In the genomic region with DNA sequence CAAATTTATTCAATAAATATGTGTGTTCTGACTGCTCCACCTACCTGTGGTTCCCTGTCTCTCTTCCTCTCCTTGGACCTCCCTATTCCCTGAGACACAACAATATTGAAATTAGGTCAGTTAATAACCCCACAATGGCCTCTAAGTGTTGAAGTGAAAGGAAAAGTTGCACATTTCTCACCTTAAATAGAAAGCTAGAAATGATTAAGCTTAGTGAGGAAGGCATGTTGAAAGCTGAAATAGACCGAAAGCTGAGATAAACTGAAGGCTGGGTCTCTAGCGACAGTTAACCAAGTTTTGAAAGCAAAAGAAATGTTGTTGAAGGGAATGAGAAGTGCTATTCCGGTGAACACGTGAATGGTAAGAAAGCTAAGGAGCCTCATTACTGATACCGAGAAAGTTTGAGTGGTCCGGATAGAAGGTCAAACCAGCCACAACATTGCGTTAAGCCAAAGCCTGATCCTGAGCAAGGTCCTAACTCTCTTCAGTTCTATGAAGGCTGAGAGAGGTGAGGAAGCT, we compare ENCODE assay signal across 10 cellular contexts. TPM values are rescaled to one million over a fixed set of nuclear protein-coding genes. Genes with fewer than 3 reads are reported as not detected.
DNase-seq lines count a peak whose midpoint lies in the region; ATAC-seq, FAIRE-seq and TF ChIP-seq lines count a peak whose summit lies in the region.
"Had no signal": no experiment of that assay in that cellular context is flagged by ENCODE, and none has a peak within 500 bp of the region (broad histone marks: within the 10 kb centered on the region; RNA-seq: fewer than 3 reads in every experiment).

No MANE protein-coding gene starts in this region.

- H3K27me3 ChIP-seq in heart right ventricle (no peaks in the 10 kb centered on the region), ovary (no peaks in the 10 kb centered on the region)

- H3K27ac ChIP-seq in heart right ventricle (peak overlapping the region in 1 of 10 donors; percentile 53), ovary (no peak overlapping the region)

- H3K9me3 Mint-ChIP-seq in activated B cell treated with CpG ODN at 0.5 μM for 24 hours, result no peaks in the 10 kb centered on the region

- no peak for TF ChIP-seq CTCF in activated B cell treated with CpG ODN at 0.5 μM for 24 hours (IDR thresholded peaks at IDR 0.05)
- TF ChIP-seq CTCF in heart right ventricle (IDR thresholded peaks at IDR 0.05), result no peak
- TF ChIP-seq CTCF in ovary (IDR thresholded peaks at IDR 0.05), result no peak

- peak overlapping the region; percentile 56 for H3K4me3 Mint-ChIP-seq in activated B cell treated with CpG ODN at 0.5 μM for 24 hours

- H3K36me3 ChIP-seq in heart right ventricle (no peaks in the 10 kb centered on the region), ovary (no peaks in the 10 kb centered on the region)

- H3K9me3 ChIP-seq in heart right ventricle (peaks cover 0 to 3% (median 0%) of the 10 kb centered on the region in 11 donors), ovary (no peaks in the 10 kb centered on the region)

- H3K4me3 ChIP-seq in heart right ventricle, result no peak overlapping the region
- H3K4me3 ChIP-seq in ovary, result no peak overlapping the region

- peaks cover 2% of the 10 kb centered on the region for H3K36me3 Mint-ChIP-seq in activated B cell treated with CpG ODN at 0.5 μM for 24 hours (ENCODE audit: low read depth)

- H3K27me3 Mint-ChIP-seq in activated B cell treated with CpG ODN at 0.5 μM for 24 hours, result no peaks in the 10 kb centered on the region

- 45 to 61% methylated on average over 7 of the region's 7 CpGs for WGBS in heart right ventricle, 2 donors
- 45 to 64% (median 50%) methylated on average over 7 of the region's 7 CpGs for WGBS in ovary, 3 donors

- H3K4me1 ChIP-seq in heart right ventricle (peaks cover 0 to 26% (median 5%) of the 10 kb centered on the region in 9 donors), ovary (ENCODE audit: insufficient read depth) (peaks cover 10% of the 10 kb centered on the region)

- no peak for TF ChIP-seq POLR2A in GM12891 (IDR thresholded peaks at IDR 0.05; ENCODE audit: low read depth, low read length)
- no peak for TF ChIP-seq POLR2A in ovary (IDR thresholded peaks at IDR 0.05)

- peak overlapping the region; percentile 69 for H3K27ac Mint-ChIP-seq in activated B cell treated with CpG ODN at 0.5 μM for 24 hours

- H3K4me1 Mint-ChIP-seq in activated B cell treated with CpG ODN at 0.5 μM for 24 hours, result peaks cover 54% of the 10 kb centered on the region

- DNase-seq in GM12891 (ENCODE audit: insufficient read length, low spot score), result no peak
- no peak for DNase-seq in activated B cell treated with CpG ODN at 0.5 μM for 24 hours
- DNase-seq in heart right ventricle, result no peak
- no peak for DNase-seq in ovary
- DNase-seq in central memory CD4-positive, alpha-beta T cell, result no peak
- no peak for DNase-seq in head of caudate nucleus
- DNase-seq: NCI-H2227 treated with DMSO at 0.1 percent for 48 hours; stimulated activated CD4-positive, alpha-beta T cell treated with anti-CD3 and anti-CD28 coated beads, Interleukin-1b, Interleukin-23, amount 100 ng/mL, for 48 hours had no signal

- intact Hi-C loops in activated B cell treated with CpG ODN at 0.5 μM for 24 hours (cut with micrococcal nuclease), result loop anchor here (1.0 to 2.0 kb wide), 4 partner anchors 9 to 34 kb away; a partner anchor contains a TSS
- intact Hi-C loops in heart right ventricle (cut with DNase I), result no loop called here
- intact Hi-C loops in ovary (cut with DNase I), result no loop called here
- intact Hi-C loops in head of caudate nucleus (cut with DNase I), result no loop called here

- FAIRE-seq in GM12891 (lab: Jason Lieb, UNC), result peak; percentile 85

- CTCF ChIA-PET in activated B cell treated with CpG ODN at 0.5 μM for 24 hours (lab: Charles Lee), result interaction anchor here (1.2 to 1.9 kb wide), 6 partner anchors 10 to 203 kb away, joined by 3 to 8 read pairs (median 4); a partner anchor contains a TSS

- POLR2A ChIA-PET in activated B cell treated with CpG ODN at 0.5 μM for 24 hours (lab: Charles Lee), result interaction anchor here (0.9 to 2.2 kb wide), 4 partner anchors 9 to 34 kb away, joined by 3 to 24 read pairs (median 4); no protein-coding TSS in a partner anchor

- ATAC-seq in GM19351 (IDR thresholded peaks at IDR 0.05; ENCODE audit: unreplicated experiment) (peak; percentile 94), HG02938 (IDR thresholded peaks at IDR 0.05; ENCODE audit: unreplicated experiment) (peak; percentile 95), activated B cell treated with CpG ODN at 0.5 μM for 24 hours (ENCODE audit: low read depth) (peak; percentile 65), heart right ventricle (no peak)

- no peak for TF ChIP-seq EP300 in ovary (IDR thresholded peaks at IDR 0.05)

TF ChIP-seq in GM12891, 5 proteins besides CTCF, POLR2A, EP300 and RAD21:
- TF ChIP-seq SPI1 (IDR thresholded peaks at IDR 0.05; ENCODE audit: low read depth, low read length), result peak; percentile 37
- no peak for TF ChIP-seq TAF1 (IDR thresholded peaks at IDR 0.05; ENCODE audit: low read depth, low read length)
- peak; percentile 43; the same call in 1 of the 2 replicates for TF ChIP-seq POU2F2 (IDR thresholded peaks at IDR 0.05; ENCODE audit: low read depth, low read length)

RNA-seq across cellular contexts. Expression of a gene that starts 34.1 kb away (rescaled TPM):
- polyA plus RNA-seq in GM12891 (2012; ENCODE audit: low read depth, missing spikeins), result 9.5 TPM
- 14.3 and 18.1 TPM in 2 replicates for total RNA-seq in activated B cell treated with CpG ODN at 0.5 μM for 24 hours
- total RNA-seq in heart right ventricle, result 1 to 10 TPM; 1.6 to 4.1 (median 2.2) TPM
- polyA plus RNA-seq in heart right ventricle, result 1 to 10 TPM; 2.6 to 3.3 TPM
- total RNA-seq in ovary, result 10 to 100 TPM; 12.3 to 19.3 (median 16.5) TPM
- 10 to 100 TPM; 11.8 to 20.1 TPM for polyA plus RNA-seq in ovary

Comparison
In these comparisons a context has a peak if more than half of its experiments do, and no peak if none do; other contexts are left out.
1. ATAC-seq: peak in GM19351 (single experiment), HG02938 (single experiment) and activated B cell treated with CpG ODN at 0.5 μM for 24 hours (single experiment); none in heart right ventricle (0 of 8).